In the genomic region with DNA sequence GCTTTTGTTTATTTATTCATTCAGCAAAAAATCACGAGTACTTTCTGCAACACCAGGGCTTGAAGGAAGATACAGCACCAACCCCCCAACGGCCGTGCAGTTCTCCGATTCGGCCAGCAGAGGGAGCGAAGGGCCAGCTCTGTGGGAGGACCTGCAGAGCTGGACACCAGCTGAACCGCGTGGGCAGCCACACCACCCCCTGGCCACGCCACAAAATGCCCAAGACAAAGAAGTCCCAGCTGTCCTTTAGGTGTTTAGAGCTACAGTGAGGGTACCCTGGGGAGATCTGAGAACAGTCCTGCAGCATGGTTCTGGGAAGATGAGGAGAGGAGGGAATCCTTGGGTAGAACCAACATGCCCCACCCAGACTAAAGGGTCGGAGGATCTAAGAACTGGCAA, we compare ENCODE assay signal across 8 cellular contexts.
DNase-seq lines count a peak whose midpoint lies in the region; ATAC-seq and TF ChIP-seq lines count a peak whose summit lies in the region.

No MANE protein-coding gene starts in this region.

- no peak overlapping the region for H3K27ac ChIP-seq in caudate nucleus (ENCODE audit: low read depth, low read length)

- DNase-seq in NCI-H2081 (lab: John Stamatoyannopoulos, UW): peak; percentile 62 to 84
- peak; percentile 82 for DNase-seq in activated CD4-positive, CD25-positive, alpha-beta regulatory T cell treated with anti-CD3 and anti-CD28 coated beads, Interleukin-2, amount 50 U/mL, for 72 hours
- DNase-seq in caudate nucleus (lab: John Stamatoyannopoulos, UW): peak in 59 of 61 donors; percentile 3 to 76 (median 46)
- peak; percentile 73 for DNase-seq in kidney tubule cell (ENCODE audit: low spot score)
- DNase-seq in stimulated activated CD4-positive, alpha-beta T cell treated with anti-CD3 and anti-CD28 coated beads, Interleukin-2, amount 100 ng/mL, for 24 hours: peak; percentile 82
- no peak for DNase-seq in SHP77 treated with DMSO at 0.1 percent for 48 hours (lab: John Stamatoyannopoulos, UW)

- ATAC-seq in HG02571 (IDR thresholded peaks at IDR 0.05; ENCODE audit: unreplicated experiment): peak; percentile 69

- TF ChIP-seq CTCF in GM12801 (IDR thresholded peaks at IDR 0.05; ENCODE audit: extremely low read depth, insufficient read length): peak; percentile 52
